Comparison of ENCODE assay signal across 9 cellular contexts in genomic region chr12:124524231-124524925, GRCh38. TPM values are rescaled to one million over a fixed set of nuclear protein-coding genes. Genes with fewer than 3 reads are reported as not detected.
DNase-seq lines count a peak whose midpoint lies in the region; ATAC-seq, FAIRE-seq and TF ChIP-seq lines count a peak whose summit lies in the region.
"Had no signal": no experiment of that assay in that cellular context is flagged by ENCODE, and none has a peak within 500 bp of the region (broad histone marks: within the 10 kb centered on the region; RNA-seq: fewer than 3 reads in every experiment).

No MANE protein-coding gene starts in this region.

- no peak for TF ChIP-seq RAD21 in A549 (conservative IDR thresholded peaks at IDR 0.05 in 1 of 2, IDR thresholded peaks at IDR 0.05 in 1 of 2)

- H3K9me3 ChIP-seq in A549 = no peaks in the 10 kb centered on the region

- no peak for FAIRE-seq in A549 (lab: Jason Lieb, UNC)
- FAIRE-seq: endometrium had no signal

- no peak overlapping the region for H3K27ac Mint-ChIP-seq in activated naive CD4-positive, alpha-beta T cell treated with anti-CD3 and anti-CD28 coated beads, Interleukin-2, amount 10 ng/mL, durations not matched to agents 7 days and 5 days

- CTCF ChIA-PET in A549 (lab: Yijun Ruan, JAX) = interaction anchor here (0.5 to 1.7 kb wide), 3 partner anchors 45 to 240 kb away, joined by 3 to 5 read pairs (median 3); no protein-coding TSS in a partner anchor
- CTCF ChIA-PET in activated naive CD4-positive, alpha-beta T cell treated with anti-CD3 and anti-CD28 coated beads, Interleukin-2, amount 10 ng/mL, durations not matched to agents 7 days and 5 days (lab: Charles Lee) = no interaction called here

- H3K27me3 Mint-ChIP-seq in activated naive CD4-positive, alpha-beta T cell treated with anti-CD3 and anti-CD28 coated beads, Interleukin-2, amount 10 ng/mL, durations not matched to agents 7 days and 5 days = no peaks in the 10 kb centered on the region

- peaks cover 29% of the 10 kb centered on the region for H3K4me1 ChIP-seq in A549

- no peak for TF ChIP-seq CTCF in A549 (IDR thresholded peaks at IDR 0.05)
- TF ChIP-seq CTCF in coronary artery (IDR thresholded peaks at IDR 0.05) = no peak

- no peak for TF ChIP-seq POLR2A in A549 (IDR thresholded peaks at IDR 0.05; ENCODE audit: low read length)

- 73% methylated on average over 13 of the region's 13 CpGs for WGBS in A549 (ENCODE audit: missing lambda C conversion rate)

- H3K4me3 Mint-ChIP-seq in activated naive CD4-positive, alpha-beta T cell treated with anti-CD3 and anti-CD28 coated beads, Interleukin-2, amount 10 ng/mL, durations not matched to agents 7 days and 5 days = no peak overlapping the region

- H3K27ac ChIP-seq in A549 (peak overlapping the region in 1 of 2 experiments; percentile 22; a peak in 1 of 6 replicates), coronary artery (peak overlapping the region; percentile 22 to 78)

- H3K4me2 ChIP-seq in A549 = no peak overlapping the region

- peaks cover 1% of the 10 kb centered on the region for H3K36me3 Mint-ChIP-seq in activated naive CD4-positive, alpha-beta T cell treated with anti-CD3 and anti-CD28 coated beads, Interleukin-2, amount 10 ng/mL, durations not matched to agents 7 days and 5 days

- no peaks in the 10 kb centered on the region for H3K4me1 Mint-ChIP-seq in activated naive CD4-positive, alpha-beta T cell treated with anti-CD3 and anti-CD28 coated beads, Interleukin-2, amount 10 ng/mL, durations not matched to agents 7 days and 5 days

- ATAC-seq in A549 (0 out of 6 replicates have a peak, but pooled peaks of 1 of the 2 experiments have one; percentile 32), GM21529 (IDR thresholded peaks at IDR 0.05; ENCODE audit: unreplicated experiment) (no peak)

- H3K4me3 ChIP-seq in A549 (no peak overlapping the region), coronary artery (no peak overlapping the region)

- peak in 1 of 2 experiments; percentile 60 for DNase-seq in A549 (ENCODE audit: low read depth in 1 of 2, low spot score in 1 of 2)
- DNase-seq in HS-5 (ENCODE audit: low read depth) = peak; percentile 38
- no peak for DNase-seq in coronary artery (ENCODE audit: low spot score)
- DNase-seq in myocyte (ENCODE audit: low read depth) = peak; percentile 89
- DNase-seq in NCI-H510A treated with DMSO at 0.1 percent for 48 hours (lab: John Stamatoyannopoulos, UW) = no peak
- DNase-seq in activated naive CD4-positive, alpha-beta T cell treated with anti-CD3 and anti-CD28 coated beads, Interleukin-2, amount 10 ng/mL, durations not matched to agents 7 days and 5 days = no peak
- no peak for DNase-seq in SIG-M5 treated with dmso at 0.1 percent for 504 hours (lab: John Stamatoyannopoulos, UW; ENCODE audit: unreplicated experiment)

- POLR2A ChIA-PET in A549 (lab: Yijun Ruan, JAX) = no interaction called here

- TF ChIP-seq EP300 in A549 (IDR thresholded peaks at IDR 0.05) = no peak

- H3K9me3 Mint-ChIP-seq in activated naive CD4-positive, alpha-beta T cell treated with anti-CD3 and anti-CD28 coated beads, Interleukin-2, amount 10 ng/mL, durations not matched to agents 7 days and 5 days = no peaks in the 10 kb centered on the region

TF ChIP-seq in A549, 52 proteins besides CTCF, POLR2A, EP300 and RAD21:
- no peak for TF ChIP-seq NFE2L2 (conservative IDR thresholded peaks at IDR 0.05; ENCODE audit: low read length)
- peak; percentile 64 for TF ChIP-seq ZFP36 (IDR thresholded peaks at IDR 0.05; ENCODE audit: borderline replicate concordance, partially characterized antibody)
TF ChIP-seq in A549: peak in this region for 1.

RNA-seq across cellular contexts. Expression of gene NCOR2, which starts 43.0 kb away (rescaled TPM):
- 14.1 and 19.3 TPM in 2 replicates for polyA plus RNA-seq in A549 (2011; rRNA removed)
- 40.4 and 55.7 TPM in 2 replicates for polyA plus RNA-seq in A549 (2012; cell fraction: cytosol; rRNA removed)
- polyA plus RNA-seq in A549 (2012; cell fraction: nucleus; rRNA removed) = 206 and 232 TPM in 2 replicates
- 151 to 170 TPM (median 160 TPM) in 3 replicates for polyA plus RNA-seq in A549 (2017; fragmentation: RNase III; extraction: RNeasy Plus Mini Kit Qiagen cat#74134 plus additional on column Dnase treatment)
- 39.9 and 51.1 TPM in 2 replicates for polyA minus RNA-seq in A549 (2011; rRNA and poly(A)+ RNA removed)
- 61.4 and 98.9 TPM in 2 replicates for total RNA-seq in myocyte
- 165 TPM for polyA plus RNA-seq in myocyte (2012)

Comparison
In these comparisons a context has a peak if more than half of its experiments do, and no peak if none do; other contexts are left out.
1. DNase-seq: peak in HS-5 (single experiment) and myocyte (single experiment); none in coronary artery (single experiment), NCI-H510A treated with DMSO at 0.1 percent for 48 hours (single experiment), activated naive CD4-positive, alpha-beta T cell treated with anti-CD3 and anti-CD28 coated beads, Interleukin-2, amount 10 ng/mL, durations not matched to agents 7 days and 5 days (single experiment) and SIG-M5 treated with dmso at 0.1 percent for 504 hours (single experiment).